Comparison of ENCODE assay signal across 1 cellular context in the genomic region with DNA sequence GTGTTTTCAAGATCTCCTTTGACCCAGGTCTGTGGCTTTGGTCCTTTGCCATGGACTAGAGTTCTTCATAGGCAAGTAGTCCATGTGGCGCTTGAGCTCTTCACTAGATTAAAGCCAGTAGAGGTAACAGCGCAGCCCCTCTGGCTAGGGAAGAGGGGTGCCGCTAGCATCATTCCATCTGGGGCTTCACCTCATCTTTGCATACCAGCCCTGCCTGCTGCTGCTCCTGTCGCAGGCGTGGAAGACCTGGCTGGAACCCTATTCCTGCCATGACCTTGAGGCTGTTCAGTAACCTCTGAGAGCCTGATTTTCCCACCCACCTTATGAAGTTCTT.
TF ChIP-seq lines count a peak whose summit lies in the region.

No MANE protein-coding gene starts in this region.

TF ChIP-seq in IMR-90, 13 proteins besides CTCF, POLR2A, EP300 and RAD21 (continued from another document):
- TF ChIP-seq, protein P1, sequence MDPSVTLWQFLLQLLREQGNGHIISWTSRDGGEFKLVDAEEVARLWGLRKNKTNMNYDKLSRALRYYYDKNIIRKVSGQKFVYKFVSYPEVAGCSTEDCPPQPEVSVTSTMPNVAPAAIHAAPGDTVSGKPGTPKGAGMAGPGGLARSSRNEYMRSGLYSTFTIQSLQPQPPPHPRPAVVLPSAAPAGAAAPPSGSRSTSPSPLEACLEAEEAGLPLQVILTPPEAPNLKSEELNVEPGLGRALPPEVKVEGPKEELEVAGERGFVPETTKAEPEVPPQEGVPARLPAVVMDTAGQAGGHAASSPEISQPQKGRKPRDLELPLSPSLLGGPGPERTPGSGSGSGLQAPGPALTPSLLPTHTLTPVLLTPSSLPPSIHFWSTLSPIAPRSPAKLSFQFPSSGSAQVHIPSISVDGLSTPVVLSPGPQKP (IDR thresholded peaks at IDR 0.05; ENCODE audit: borderline replicate concordance, low read depth, low read length) = no peak
